Comparison of ENCODE assay signal across 22 cellular contexts in genomic region chr1:108114026-108114599, GRCh38.
DNase-seq lines count a peak whose midpoint lies in the region; ATAC-seq and TF ChIP-seq lines count a peak whose summit lies in the region.
"Had no signal": no experiment of that assay in that cellular context is flagged by ENCODE, and none has a peak within 500 bp of the region (broad histone marks: within the 10 kb centered on the region; RNA-seq: fewer than 3 reads in every experiment).

No MANE protein-coding gene starts in this region.

- TF ChIP-seq CTCF in OCI-LY7 (conservative IDR thresholded peaks at IDR 0.05; ENCODE audit: low read length), result no peak

- POLR2A ChIA-PET in OCI-LY7 (lab: Charles Lee), result interaction anchor here (0.7 to 0.8 kb wide), 5 partner anchors 332 to 1099 kb away, joined by 3 to 9 read pairs (median 6); no protein-coding TSS in a partner anchor

- no peak overlapping the region for H3K4me3 Mint-ChIP-seq in memory B cell
- H3K4me3 Mint-ChIP-seq: CD4-positive, alpha-beta memory T cell; nephron progenitor cell; T-cell had no signal

- DNase-seq in CD1c-positive myeloid dendritic cell (ENCODE audit: extremely low spot score) (peak; percentile 24), KG1 (lab: John Stamatoyannopoulos, UW) (peak; percentile 56), OCI-LY7 (ENCODE audit: low spot score) (peak; percentile 36), memory B cell (ENCODE audit: low spot score in 2 of 2) (no peak), NCI-H2081 treated with DMSO at 0.1 percent for 48 hours (lab: John Stamatoyannopoulos, UW) (no peak), NCI-H187 treated with DMSO at 0.1 percent for 48 hours (lab: John Stamatoyannopoulos, UW) (no peak), Right ventricle myocardium superior (no peak)
- DNase-seq in activated T-cell treated with anti-CD3 and anti-CD28 coated beads, Interleukin-2, amount 50 U/mL, for 1 hour, result no peak
- DNase-seq: activated CD4-positive, alpha-beta T cell treated with anti-CD3 and anti-CD28 coated beads for 4 hours; aorta; CD4-positive, alpha-beta memory T cell; HCEC 1CT; head of caudate nucleus; left ventricle myocardium inferior; midbrain; NCI-H524 treated with DMSO at 0.1 percent for 48 hours; nephron progenitor cell; posterior cingulate gyrus; sigmoid colon; stimulated activated CD4-positive, alpha-beta T cell treated with anti-CD3 and anti-CD28 coated beads, Interleukin-15, amount 100 ng/mL, for 24 hours; T-cell had no signal

- H4K20me1 ChIP-seq in OCI-LY7 (ENCODE audit: insufficient read depth, low read length), result no peaks in the 10 kb centered on the region

- BruUV-seq in OCI-LY7 (replicated peaks; lab: Mats Ljungman, UMichigan), result no TSS peak

- no peaks in the 10 kb centered on the region for H3K27me3 Mint-ChIP-seq in memory B cell
- H3K27me3 Mint-ChIP-seq: T-cell had no signal

- no peaks in the 10 kb centered on the region for H3K9me3 Mint-ChIP-seq in memory B cell
- H3K9me3 Mint-ChIP-seq: activated naive CD4-positive, alpha-beta T cell treated with anti-CD3 and anti-CD28 coated beads, Interleukin-2, amount 50 U/mL, for 72 hours; CD4-positive, alpha-beta memory T cell; nephron progenitor cell; T-cell had no signal

- H2AFZ ChIP-seq in OCI-LY7 (ENCODE audit: low read length), result peak overlapping the region; percentile 71

- CTCF ChIA-PET in OCI-LY7 (lab: Charles Lee; ENCODE audit: unreplicated experiment), result no interaction called here

- H3K79me2 ChIP-seq in OCI-LY7 (ENCODE audit: insufficient read depth, low read depth, low read length), result no peaks in the 10 kb centered on the region

- peaks cover 7% of the 10 kb centered on the region for H3K4me1 ChIP-seq in OCI-LY7 (ENCODE audit: insufficient read depth, low read length, poor library complexity, severe bottlenecking)
- H3K4me1 ChIP-seq: sigmoid colon had no signal

- H3K9me3 ChIP-seq in OCI-LY7 (ENCODE audit: low read length), result no peaks in the 10 kb centered on the region
- H3K9me3 ChIP-seq: left ventricle myocardium inferior, sigmoid colon had no signal

- no peaks in the 10 kb centered on the region for H3K36me3 ChIP-seq in OCI-LY7 (ENCODE audit: insufficient read depth, low read length)
- H3K36me3 ChIP-seq: left ventricle myocardium inferior, sigmoid colon had no signal

- intact Hi-C loops in OCI-LY7 (cut with micrococcal nuclease; ENCODE audit: unreplicated experiment) (no loop called here), Right ventricle myocardium superior (cut with DNase I) (no loop called here)

- H3K36me3 Mint-ChIP-seq in memory B cell, result no peaks in the 10 kb centered on the region
- H3K36me3 Mint-ChIP-seq: activated naive CD4-positive, alpha-beta T cell treated with anti-CD3 and anti-CD28 coated beads, Interleukin-2, amount 50 U/mL, for 72 hours; CD4-positive, alpha-beta memory T cell; T-cell had no signal

- peaks cover 12% of the 10 kb centered on the region for H3K4me1 Mint-ChIP-seq in memory B cell

- H3K27ac Mint-ChIP-seq in memory B cell, result no peak overlapping the region
- H3K27ac Mint-ChIP-seq: activated naive CD4-positive, alpha-beta T cell treated with anti-CD3 and anti-CD28 coated beads, Interleukin-2, amount 50 U/mL, for 72 hours; CD4-positive, alpha-beta memory T cell; nephron progenitor cell; T-cell had no signal

- H3K4me2 ChIP-seq in OCI-LY7 (ENCODE audit: low read length), result 0 out of 2 replicates have a peak overlapping the region, but pooled peaks have one; percentile 5

- no peak overlapping the region for H3K27ac ChIP-seq in OCI-LY7 (ENCODE audit: low read depth, low read length, poor library complexity, severe bottlenecking)
- H3K27ac ChIP-seq: left ventricle myocardium inferior, sigmoid colon had no signal

- peak; percentile 35 for ATAC-seq in memory B cell (ENCODE audit: low read depth)
- no peak for ATAC-seq in Right ventricle myocardium superior (ENCODE audit: poor library complexity)
- ATAC-seq: activated naive CD4-positive, alpha-beta T cell treated with anti-CD3 and anti-CD28 coated beads, Interleukin-2, amount 50 U/mL, for 72 hours; T-cell had no signal

- no peak overlapping the region for H3K4me3 ChIP-seq in OCI-LY7 (ENCODE audit: low read depth, low read length, poor library complexity, severe bottlenecking)
- H3K4me3 ChIP-seq: left ventricle myocardium inferior, sigmoid colon had no signal

- H3K9me2 ChIP-seq in OCI-LY7 (ENCODE audit: insufficient read depth, low read length), result no peaks in the 10 kb centered on the region

Comparison
In these comparisons a context has a peak if more than half of its experiments do, and no peak if none do; other contexts are left out.
1. DNase-seq: peak in CD1c-positive myeloid dendritic cell (single experiment), KG1 (single experiment) and OCI-LY7 (single experiment); none in memory B cell (0 of 2), NCI-H2081 treated with DMSO at 0.1 percent for 48 hours (single experiment), NCI-H187 treated with DMSO at 0.1 percent for 48 hours (single experiment), activated T-cell treated with anti-CD3 and anti-CD28 coated beads, Interleukin-2, amount 50 U/mL, for 1 hour (single experiment) and Right ventricle myocardium superior (single experiment).